ENCODE assay signal across 20 cellular contexts in genomic region chr21:45794040-45794439, GRCh38.
"Had no signal": no experiment of that assay in that cellular context is flagged by ENCODE, and none has a peak within 500 bp of the region (broad histone marks: within the 10 kb centered on the region; RNA-seq: fewer than 3 reads in every experiment).

No MANE protein-coding gene starts in this region.

- H3K4me3 ChIP-seq: dorsolateral prefrontal cortex, esophagus muscularis mucosa, gastrocnemius medialis, prostate gland, testis, tibial nerve, upper lobe of right lung had no signal

- DNase-seq: cortex of kidney; dorsolateral prefrontal cortex; effector CD8-positive, alpha-beta T cell; gastrocnemius medialis; glutamatergic neuron; islet precursor cell; mesendoderm; naive thymus-derived CD4-positive, alpha-beta T cell; nephron progenitor cell; retina; stimulated activated CD4-positive, alpha-beta T cell treated with anti-CD3 and anti-CD28 coated beads, Interleukin-2, amount 100 ng/mL, for 24 hours; stimulated activated CD4-positive, alpha-beta T cell treated with anti-CD3 and anti-CD28 coated beads, Interleukin-4, amount 100 ng/mL, for 4 hours; stimulated activated naive B cell treated with anti-CD40 and anti-IgM and Interleukin-4, amounts not matched to agents 10 μg/mL and 1 μg/mL and 100 μg/mL, for 72 hours; stimulated activated naive CD8-positive, alpha-beta T cell treated with anti-CD3 and anti-CD28 coated beads, Interleukin-15, amount 100 ng/mL, for 72 hours; testis; upper lobe of right lung had no signal

- ATAC-seq: gastrocnemius medialis; naive thymus-derived CD4-positive, alpha-beta T cell; sciatic nerve; stimulated activated naive B cell treated with anti-CD40 and anti-IgM and Interleukin-4, amounts not matched to agents 10 μg/mL and 1 μg/mL and 100 μg/mL, for 72 hours; stimulated activated naive CD8-positive, alpha-beta T cell treated with anti-CD3 and anti-CD28 coated beads, Interleukin-15, amount 100 ng/mL, for 72 hours; upper lobe of right lung had no signal
